ENCODE assay signal across 8 cellular contexts in genomic region chr12:113154351-113154973, GRCh38. TPM values are rescaled to one million over a fixed set of nuclear protein-coding genes. Genes with fewer than 3 reads are reported as not detected.
DNase-seq lines count a peak whose midpoint lies in the region; ATAC-seq lines count a peak whose summit lies in the region.

No MANE protein-coding gene starts in this region.

- no peaks in the 10 kb centered on the region for H3K79me1 ChIP-seq in mesendoderm (ENCODE audit: low read length)

- H3K4me2 ChIP-seq in mesendoderm (ENCODE audit: low read length) = peak overlapping the region; percentile 56

- no peaks in the 10 kb centered on the region for H3K9me3 ChIP-seq in MG63

- peaks cover 2% of the 10 kb centered on the region for H3K4me1 ChIP-seq in mesendoderm (ENCODE audit: control insufficient read depth, low read depth, low read length)

- no peak overlapping the region for H3K18ac ChIP-seq in mesendoderm (ENCODE audit: low read length)

- no peak overlapping the region for H3K23ac ChIP-seq in mesendoderm (ENCODE audit: low read length)

- H3K27me3 ChIP-seq in MG63 (peaks cover 19% of the 10 kb centered on the region), mesendoderm (ENCODE audit: insufficient read depth, low read length, poor library complexity) (peaks cover 2% of the 10 kb centered on the region)

- DNase-seq in COLO668 (lab: John Stamatoyannopoulos, UW; ENCODE audit: unreplicated experiment) = peak; percentile 83
- DNase-seq in MG63 = peak; percentile 36
- DNase-seq in caudate nucleus (lab: John Stamatoyannopoulos, UW) = peak in 46 of 61 donors; percentile 12 to 84 (median 54)
- peak; percentile 70 for DNase-seq in mesendoderm
- no peak for DNase-seq in activated effector memory CD4-positive, alpha-beta T cell treated with anti-CD3 and anti-CD28 coated beads, Interleukin-2, amount 50 U/mL, for 16 hours
- no peak for DNase-seq in GM19240 (ENCODE audit: insufficient read length, low spot score)

- peak overlapping the region; percentile 11 for H3K9ac ChIP-seq in mesendoderm (ENCODE audit: low read length)

- no peak overlapping the region for H4K8ac ChIP-seq in mesendoderm (ENCODE audit: low read depth, low read length)

- H3K27ac ChIP-seq in caudate nucleus (ENCODE audit: low read depth, low read length) (no peak overlapping the region), mesendoderm (ENCODE audit: low read depth, low read length) (no peak overlapping the region)

- no CpG with 5 or more reads among the region's 51 CpGs for WGBS in mesendoderm (ENCODE audit: extremely low coverage, insufficient coverage, low lambda C conversion rate)

- no peak overlapping the region for H3K4me3 ChIP-seq in MG63
- H3K4me3 ChIP-seq in mesendoderm (ENCODE audit: low read length) = no peak overlapping the region

- peaks cover 11% of the 10 kb centered on the region for H3K36me3 ChIP-seq in MG63
- peaks cover 4% of the 10 kb centered on the region for H3K36me3 ChIP-seq in mesendoderm (ENCODE audit: control insufficient read depth, insufficient read depth, low read length)

- H3K79me2 ChIP-seq in mesendoderm (ENCODE audit: control insufficient read depth, insufficient read depth, low read length) = no peaks in the 10 kb centered on the region

- H2AK5ac ChIP-seq in mesendoderm (ENCODE audit: low read length) = no peak overlapping the region

- H3K4ac ChIP-seq in mesendoderm (ENCODE audit: low read depth, low read length) = no peak overlapping the region

- no peak overlapping the region for H2BK120ac ChIP-seq in mesendoderm (ENCODE audit: low read depth, low read length)

- peak overlapping the region; percentile 25 for H3K56ac ChIP-seq in mesendoderm (ENCODE audit: low read length)

- no peak overlapping the region for H2BK5ac ChIP-seq in mesendoderm (ENCODE audit: low read length)

- no peak for ATAC-seq in GM18909 (IDR thresholded peaks at IDR 0.05; ENCODE audit: poor library complexity, unreplicated experiment)
- ATAC-seq in GM18520 (IDR thresholded peaks at IDR 0.05; ENCODE audit: unreplicated experiment) = no peak

- no peak overlapping the region for H4K5ac ChIP-seq in mesendoderm (ENCODE audit: low read length)

- no peak overlapping the region for H2BK15ac ChIP-seq in mesendoderm (replicated peaks; ENCODE audit: low read depth)

RNA-seq across cellular contexts. Expression of gene CFAP73, which starts 4.9 kb away (rescaled TPM):
- total RNA-seq in MG63 (2014; rRNA removed; shearing (Covaris generic); ENCODE audit: low replicate concordance) = not detected in 2 replicates
- polyA plus RNA-seq in mesendoderm (2013, experiment 1 of 2) = 0.03 TPM
- not detected for polyA plus RNA-seq in mesendoderm (2013, experiment 2 of 2)

RNA-seq across cellular contexts. Expression of gene RASAL1, which starts 18.9 kb away (rescaled TPM):
- not detected in 2 replicates for total RNA-seq in MG63 (2014; rRNA removed; shearing (Covaris generic); ENCODE audit: low replicate concordance)
- polyA plus RNA-seq in mesendoderm (2013, experiment 1 of 2) = 1.3 TPM
- 1.2 TPM for polyA plus RNA-seq in mesendoderm (2013, experiment 2 of 2)

RNA-seq across cellular contexts. Expression of gene DDX54, which starts 30.8 kb away (rescaled TPM):
- total RNA-seq in MG63 (2014; rRNA removed; shearing (Covaris generic); ENCODE audit: low replicate concordance) = 80.5 and 82.0 TPM in 2 replicates
- polyA plus RNA-seq in mesendoderm (2013, experiment 1 of 2) = 78.4 TPM
- 78.6 TPM for polyA plus RNA-seq in mesendoderm (2013, experiment 2 of 2)

RNA-seq across cellular contexts. Expression of gene RITA1, which starts 31.1 kb away (rescaled TPM):
- total RNA-seq in MG63 (2014; rRNA removed; shearing (Covaris generic); ENCODE audit: low replicate concordance) = 34.4 and 38.6 TPM in 2 replicates
- polyA plus RNA-seq in mesendoderm (2013, experiment 1 of 2) = 18.4 TPM
- 18.4 TPM for polyA plus RNA-seq in mesendoderm (2013, experiment 2 of 2)

Comparison
In these comparisons a context has a peak if more than half of its experiments do, and no peak if none do; other contexts are left out.
1. DNase-seq: peak in COLO668 (single experiment), MG63 (single experiment), caudate nucleus (46 of 61) and mesendoderm (single experiment); none in activated effector memory CD4-positive, alpha-beta T cell treated with anti-CD3 and anti-CD28 coated beads, Interleukin-2, amount 50 U/mL, for 16 hours (single experiment) and GM19240 (single experiment).